In genomic region chr2:150466770-150467640, GRCh38 we compare ENCODE assay signal across 12 cellular contexts. TPM values are rescaled to one million over a fixed set of nuclear protein-coding genes. Genes with fewer than 3 reads are reported as not detected.
DNase-seq lines count a peak whose midpoint lies in the region; ATAC-seq and TF ChIP-seq lines count a peak whose summit lies in the region.
"Had no signal": no experiment of that assay in that cellular context is flagged by ENCODE, and none has a peak within 500 bp of the region (broad histone marks: within the 10 kb centered on the region; RNA-seq: fewer than 3 reads in every experiment).

No MANE protein-coding gene starts in this region.

- H3K4me1 ChIP-seq in ACC112 (ENCODE audit: control insufficient read depth, insufficient read depth, low read length, unreplicated experiment) (peaks cover 66% of the 10 kb centered on the region), SK-N-SH (ENCODE audit: control insufficient read depth in 1 of 2, insufficient read depth in 2 of 2, low read depth in 1 of 2, low read length in 1 of 2) (peaks cover 0 to 24% of the 10 kb centered on the region in 2 experiments)

- 62% methylated on average over 5 of the region's 5 CpGs for whole genome bisulfite sequencing in SK-N-SH (ENCODE audit: low lambda C conversion rate)

- no peak overlapping the region for H2AFZ ChIP-seq in ACC112 (ENCODE audit: low read length, unreplicated experiment)
- no peak overlapping the region for H2AFZ ChIP-seq in SK-N-SH (ENCODE audit: low read depth)

- POLR2A ChIA-PET in SK-N-SH (lab: Yijun Ruan, JAX), result no interaction called here

- H3K9ac ChIP-seq in SK-N-SH, result peak overlapping the region; percentile 30; the same call in 1 of the 2 replicates

- peak overlapping the region; percentile 39; the same call in 1 of the 2 replicates for H3K4me2 ChIP-seq in SK-N-SH

- no peaks in the 10 kb centered on the region for H4K20me1 ChIP-seq in SK-N-SH (ENCODE audit: insufficient read depth)

- H3K79me2 ChIP-seq in ACC112 (ENCODE audit: control insufficient read depth, insufficient read depth, low read length, unreplicated experiment) (peaks cover 33% of the 10 kb centered on the region), SK-N-SH (ENCODE audit: insufficient read depth) (peaks cover 37% of the 10 kb centered on the region)

- no peak for DNase-seq in SK-N-SH
- DNase-seq in fibroblast of gingiva (ENCODE audit: low read depth), result peak; percentile 93
- DNase-seq in omental fat pad (ENCODE audit: low spot score), result no peak
- DNase-seq in NCI-H510A (lab: John Stamatoyannopoulos, UW), result no peak
- DNase-seq in NOMO-1 treated with DMSO at 0.1 percent for 48 hours (lab: John Stamatoyannopoulos, UW; ENCODE audit: unreplicated experiment), result no peak
- no peak for DNase-seq in T-helper 9 cell
- DNase-seq: activated T-cell treated with anti-CD3 and anti-CD28 coated beads, Interleukin-2, amount 50 U/mL, for 4 hours; GDM1; immature natural killer cell; psoas muscle had no signal

- ATAC-seq in omental fat pad (ENCODE audit: low FRiP score) (peak; percentile 75), HG03039 (IDR thresholded peaks at IDR 0.05; ENCODE audit: unreplicated experiment) (no peak)
- ATAC-seq: activated T-cell treated with anti-CD3 and anti-CD28 coated beads, Interleukin-2, amount 50 U/mL, for 4 hours had no signal

- peaks cover 38% of the 10 kb centered on the region for H3K36me3 ChIP-seq in ACC112 (ENCODE audit: insufficient read depth, low read length)
- peaks cover 42 to 50% of the 10 kb centered on the region in 2 experiments for H3K36me3 ChIP-seq in SK-N-SH (replicated peaks in 1 of 2; ENCODE audit: control insufficient read depth in 1 of 2, insufficient read depth in 2 of 2, low read length in 1 of 2)

- TF ChIP-seq CTCF in SK-N-SH (IDR thresholded peaks at IDR 0.05) (no peak), omental fat pad (IDR thresholded peaks at IDR 0.05) (no peak)

- H3K4me3 ChIP-seq in ACC112 (ENCODE audit: low read depth, low read length) (peak overlapping the region; percentile 25), SK-N-SH (ENCODE audit: low read depth in 2 of 2, low read length in 1 of 2) (no peak overlapping the region)
- H3K4me3 ChIP-seq: psoas muscle had no signal

- TF ChIP-seq RAD21 in SK-N-SH (IDR thresholded peaks at IDR 0.05; ENCODE audit: low read length), result no peak

- no peak for TF ChIP-seq EP300 in SK-N-SH (IDR thresholded peaks at IDR 0.05; ENCODE audit: borderline replicate concordance in 1 of 2, low read depth in 1 of 2, low read length in 1 of 2)

- no peaks in the 10 kb centered on the region for H3K9me2 ChIP-seq in SK-N-SH

- H3K27ac ChIP-seq in ACC112 (ENCODE audit: low read depth, low read length), result peak overlapping the region; percentile 72
- H3K27ac ChIP-seq in SK-N-SH (ENCODE audit: low read depth in 2 of 2, low read length in 1 of 2), result peak overlapping the region; percentile 43 to 75; a peak in 3 of 4 replicates
- H3K27ac ChIP-seq: psoas muscle had no signal

- H3F3A ChIP-seq in SK-N-SH (replicated peaks; ENCODE audit: insufficient read depth), result peaks cover 53% of the 10 kb centered on the region

- H3K9me3 ChIP-seq in SK-N-SH, result no peaks in the 10 kb centered on the region
- H3K9me3 ChIP-seq: psoas muscle had no signal

- CTCF ChIA-PET in SK-N-SH (lab: Yijun Ruan, JAX), result no interaction called here

- H3K27me3 ChIP-seq in ACC112 (ENCODE audit: insufficient read depth, low read length) (no peaks in the 10 kb centered on the region), SK-N-SH (ENCODE audit: insufficient read depth) (no peaks in the 10 kb centered on the region)

TF ChIP-seq in SK-N-SH, 30 proteins besides CTCF, POLR2A, EP300 and RAD21:
- peak; percentile 30; the same call in 1 of the 2 replicates for TF ChIP-seq JUND (IDR thresholded peaks at IDR 0.05)
- TF ChIP-seq FOSL2 (IDR thresholded peaks at IDR 0.05; ENCODE audit: borderline replicate concordance, low read depth), result 0 out of 2 replicates have a peak, but pooled peaks have one; percentile 29
- no peak for TF ChIP-seq GABPA (IDR thresholded peaks at IDR 0.05; ENCODE audit: low read depth)

RNA-seq across cellular contexts. Expression of gene RND3, which starts 20.5 kb away (rescaled TPM):
- polyA plus RNA-seq in SK-N-SH (2012; rRNA removed), result 49.7 and 56.7 TPM in 2 replicates
- polyA plus RNA-seq in SK-N-SH (2012; cell fraction: cytosol; rRNA removed), result 39.1 and 50.9 TPM in 2 replicates
- 55.8 and 82.5 TPM in 2 replicates for polyA plus RNA-seq in SK-N-SH (2012; cell fraction: nucleus; rRNA removed)
- 100 to 1,000 TPM in 2 of 4 donors, 10 to 100 TPM in 2; 41.3 to 214 (median 103) TPM for total RNA-seq in omental fat pad
- polyA plus RNA-seq: immature natural killer cell had no signal
